ENCODE assay signal across 15 cellular contexts in the genomic region with DNA sequence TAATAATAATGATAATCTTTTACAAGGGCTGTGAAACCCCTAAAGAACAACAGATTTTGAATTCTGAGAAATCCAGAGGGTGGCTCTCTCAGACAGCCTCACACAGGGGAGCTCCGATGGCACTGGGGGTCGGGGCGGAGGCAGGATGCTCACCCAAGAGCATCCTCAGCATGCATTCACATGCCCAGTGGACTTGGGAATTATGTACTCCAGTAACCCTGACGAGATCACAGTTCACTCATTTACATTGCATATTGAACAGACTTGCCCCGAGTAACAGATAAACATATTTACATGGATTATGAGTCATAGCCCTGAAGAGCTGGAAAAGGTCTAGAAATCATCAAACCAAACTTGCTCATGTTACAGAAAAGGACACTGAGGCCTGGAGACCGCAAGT.
A peak's percentile ranks its signal among the peaks of the same experiment; 100 is the strongest.
DNase-seq lines count a peak whose midpoint lies in the region; ATAC-seq, FAIRE-seq and TF ChIP-seq lines count a peak whose summit lies in the region.
"Had no signal": no experiment of that assay in that cellular context is flagged by ENCODE, and none has a peak within 500 bp of the region (broad histone marks: within the 10 kb centered on the region; RNA-seq: fewer than 3 reads in every experiment).

No MANE protein-coding gene starts in this region.

- H3K36me3 ChIP-seq in astrocyte (ENCODE audit: insufficient read depth, low read length) = no peaks in the 10 kb centered on the region
- H3K36me3 ChIP-seq: WERI-Rb-1 had no signal

- no peak overlapping the region for H3K4me3 ChIP-seq in AG09309 (ENCODE audit: control insufficient read depth, low read depth, low read length)
- no peak overlapping the region for H3K4me3 ChIP-seq in astrocyte (ENCODE audit: insufficient read depth, low read depth, low read length)

- no peak for TF ChIP-seq CTCF in AG09309 (IDR thresholded peaks at IDR 0.05; ENCODE audit: control insufficient read depth, insufficient read depth, low read depth, low read length, missing control alignments)
- TF ChIP-seq CTCF in astrocyte (IDR thresholded peaks at IDR 0.05; ENCODE audit: insufficient read depth, low read depth, low read length) = no peak
- no peak for TF ChIP-seq CTCF in natural killer cell (IDR thresholded peaks at IDR 0.05)

- peaks cover 3% of the 10 kb centered on the region for H3K9me3 Mint-ChIP-seq in astrocyte (ENCODE audit: unreplicated experiment)
- no peaks in the 10 kb centered on the region for H3K9me3 Mint-ChIP-seq in natural killer cell
- H3K9me3 Mint-ChIP-seq: CD4-positive, alpha-beta T cell; effector memory CD8-positive, alpha-beta T cell; stimulated activated naive CD8-positive, alpha-beta T cell treated with anti-CD3 and anti-CD28 coated beads, Interleukin-15, Interleukin-2, amounts not matched to agents 100 ng/mL and 50 ng/mL, for 24 hours had no signal

- no peak overlapping the region for H3K4me3 Mint-ChIP-seq in astrocyte (ENCODE audit: unreplicated experiment)
- no peak overlapping the region for H3K4me3 Mint-ChIP-seq in natural killer cell
- H3K4me3 Mint-ChIP-seq: CD4-positive, alpha-beta T cell; effector memory CD8-positive, alpha-beta T cell; stimulated activated naive CD8-positive, alpha-beta T cell treated with anti-CD3 and anti-CD28 coated beads, Interleukin-15, Interleukin-2, amounts not matched to agents 100 ng/mL and 50 ng/mL, for 24 hours had no signal

- H3K36me3 Mint-ChIP-seq in astrocyte (ENCODE audit: low read depth, unreplicated experiment) (no peaks in the 10 kb centered on the region), natural killer cell (no peaks in the 10 kb centered on the region)

- H2AFZ ChIP-seq in astrocyte (ENCODE audit: low read depth, low read length) = peak overlapping the region; percentile 8

- H3K9me3 ChIP-seq in astrocyte (ENCODE audit: insufficient read depth, low read depth, low read length) = no peaks in the 10 kb centered on the region

- DNase-seq in AG09309 (ENCODE audit: low read depth) = peak; percentile 18
- DNase-seq in HT-29 (ENCODE audit: low spot score) = peak; percentile 1
- DNase-seq in astrocyte (ENCODE audit: low read depth) = peak; percentile 34
- DNase-seq in kidney tubule cell (ENCODE audit: low spot score) = peak; percentile 13
- DNase-seq in pons (ENCODE audit: low spot score) = no peak
- DNase-seq in SHP77 treated with DMSO at 0.1 percent for 48 hours (lab: John Stamatoyannopoulos, UW) = no peak
- DNase-seq in natural killer cell = no peak
- DNase-seq in stimulated activated CD4-positive, alpha-beta T cell treated with anti-CD3 and anti-CD28 coated beads, Interleukin-2, amount 100 ng/mL, for 48 hours = no peak
- DNase-seq: activated CD8-positive, alpha-beta memory T cell treated with anti-CD3 and anti-CD28 coated beads, Interleukin-2, amount 50 U/mL, for 48 hours; amniotic stem cell; CD4-positive, alpha-beta T cell; effector memory CD8-positive, alpha-beta T cell; NCI-H524 treated with DMSO at 0.1 percent for 48 hours; WERI-Rb-1 had no signal

- no peaks in the 10 kb centered on the region for H4K20me1 ChIP-seq in astrocyte (ENCODE audit: insufficient read depth, low read length)

- H3K27ac ChIP-seq in astrocyte (ENCODE audit: low read depth, low read length) = no peak overlapping the region
- H3K27ac ChIP-seq: WERI-Rb-1 had no signal

- H3K27me3 Mint-ChIP-seq in astrocyte (ENCODE audit: low read depth, unreplicated experiment) = peaks cover 2% of the 10 kb centered on the region
- H3K27me3 Mint-ChIP-seq in natural killer cell (ENCODE audit: low read depth in 2 of 2) = peaks cover 0 to 3% of the 10 kb centered on the region in 2 donors
- H3K27me3 Mint-ChIP-seq: CD4-positive, alpha-beta T cell; effector memory CD8-positive, alpha-beta T cell; stimulated activated naive CD8-positive, alpha-beta T cell treated with anti-CD3 and anti-CD28 coated beads, Interleukin-15, Interleukin-2, amounts not matched to agents 100 ng/mL and 50 ng/mL, for 24 hours had no signal

- no peaks in the 10 kb centered on the region for H3K79me2 ChIP-seq in astrocyte (ENCODE audit: insufficient read depth, low read length)

- no peak overlapping the region for H3K4me2 ChIP-seq in astrocyte (ENCODE audit: low read length)

- no peak for ATAC-seq in natural killer cell
- ATAC-seq: effector memory CD8-positive, alpha-beta T cell had no signal

- intact Hi-C loops in natural killer cell (cut with micrococcal nuclease) = no loop called here

- H3K4me1 ChIP-seq in astrocyte (ENCODE audit: insufficient read depth, low read length) = no peaks in the 10 kb centered on the region

- H3K27me3 ChIP-seq in astrocyte (ENCODE audit: insufficient read depth, low read length) = no peaks in the 10 kb centered on the region

- FAIRE-seq in astrocyte (lab: Jason Lieb, UNC) = no peak

- H3K27ac Mint-ChIP-seq in astrocyte (ENCODE audit: unreplicated experiment) (no peak overlapping the region), natural killer cell (no peak overlapping the region)
- H3K27ac Mint-ChIP-seq: CD4-positive, alpha-beta T cell; effector memory CD8-positive, alpha-beta T cell; stimulated activated naive CD8-positive, alpha-beta T cell treated with anti-CD3 and anti-CD28 coated beads, Interleukin-15, Interleukin-2, amounts not matched to agents 100 ng/mL and 50 ng/mL, for 24 hours had no signal

- H3K9ac ChIP-seq in astrocyte (ENCODE audit: low read length) = no peak overlapping the region

- peaks cover 3% of the 10 kb centered on the region for H3K4me1 Mint-ChIP-seq in astrocyte (ENCODE audit: low read depth, unreplicated experiment)
- no peaks in the 10 kb centered on the region for H3K4me1 Mint-ChIP-seq in natural killer cell

Comparison
In these comparisons a context has a peak if more than half of its experiments do, and no peak if none do; other contexts are left out.
1. DNase-seq: peak in AG09309 (single experiment), HT-29 (single experiment), astrocyte (single experiment) and kidney tubule cell (single experiment); none in pons (single experiment), SHP77 treated with DMSO at 0.1 percent for 48 hours (single experiment), natural killer cell (single experiment) and stimulated activated CD4-positive, alpha-beta T cell treated with anti-CD3 and anti-CD28 coated beads, Interleukin-2, amount 100 ng/mL, for 48 hours (0 of 2).